Comparison of ENCODE assay signal across 10 cellular contexts in genomic region chr7:50317697-50318640, GRCh38. TPM values are rescaled to one million over a fixed set of nuclear protein-coding genes. Genes with fewer than 3 reads are reported as not detected.
DNase-seq lines count a peak whose midpoint lies in the region; ATAC-seq and TF ChIP-seq lines count a peak whose summit lies in the region.
"Had no signal": no experiment of that assay in that cellular context is flagged by ENCODE, and none has a peak within 500 bp of the region (broad histone marks: within the 10 kb centered on the region; RNA-seq: fewer than 3 reads in every experiment).

No MANE protein-coding gene starts in this region.

- peaks cover 36 to 80% (median 57%) of the 10 kb centered on the region in 11 experiments for H3K36me3 ChIP-seq in BLaER1 treated with 17β-estradiol and CSF1 and Interleukin-3, amounts not matched to agents 10 nM and 100 nM
- no peaks in the 10 kb centered on the region for H3K36me3 ChIP-seq in Peyer's patch

- H3K9me3 ChIP-seq in BLaER1 treated with 17β-estradiol and CSF1 and Interleukin-3, amounts not matched to agents 10 nM and 100 nM (replicated peaks in 1 of 11), result no peaks in the 10 kb centered on the region
- H3K9me3 ChIP-seq in Peyer's patch, result no peaks in the 10 kb centered on the region

- H4K20me1 ChIP-seq in BLaER1 treated with 17β-estradiol and CSF1 and Interleukin-3, amounts not matched to agents 10 nM and 100 nM, result peaks cover 50 to 100% (median 88%) of the 10 kb centered on the region in 11 experiments

- peaks cover 69 to 97% (median 83%) of the 10 kb centered on the region in 10 experiments for H3K4me1 ChIP-seq in BLaER1 treated with 17β-estradiol and CSF1 and Interleukin-3, amounts not matched to agents 10 nM and 100 nM
- H3K4me1 ChIP-seq in Peyer's patch, result peaks cover 0 to 21% (median 3%) of the 10 kb centered on the region in 4 donors
- H3K4me1 ChIP-seq: parathyroid adenoma had no signal

- ATAC-seq in GM19324 (IDR thresholded peaks at IDR 0.05; ENCODE audit: low FRiP score, unreplicated experiment), result peak; percentile 27

- peak overlapping the region in 5 of 11 experiments; percentile 2 to 34 (median 8); a peak in 7 of 22 replicates for H3K27ac ChIP-seq in BLaER1 treated with 17β-estradiol and CSF1 and Interleukin-3, amounts not matched to agents 10 nM and 100 nM
- H3K27ac ChIP-seq in Peyer's patch, result peak overlapping the region; percentile 83 to 95 (median 84)
- H3K27ac ChIP-seq: parathyroid adenoma had no signal

- TF ChIP-seq CTCF in Peyer's patch (IDR thresholded peaks at IDR 0.05), result no peak
- TF ChIP-seq CTCF in lower leg skin (IDR thresholded peaks at IDR 0.05), result no peak

- 75 to 77% methylated on average over 16 of the region's 16 CpGs for WGBS in lower leg skin, 2 donors

- peak overlapping the region in 3 of 11 experiments; percentile 10 to 29 (median 23); a peak in 3 of 22 replicates for H3K9ac ChIP-seq in BLaER1 treated with 17β-estradiol and CSF1 and Interleukin-3, amounts not matched to agents 10 nM and 100 nM
- H3K9ac ChIP-seq: parathyroid adenoma had no signal

- H3K4me3 ChIP-seq in BLaER1 treated with 17β-estradiol and CSF1 and Interleukin-3, amounts not matched to agents 10 nM and 100 nM, result no peak overlapping the region
- peak overlapping the region in 3 of 4 donors; percentile 10 to 23 (median 22) for H3K4me3 ChIP-seq in Peyer's patch
- H3K4me3 ChIP-seq in lower leg skin (ENCODE audit: low read depth, poor library complexity, severe bottlenecking), result no peak overlapping the region

- peak overlapping the region; percentile 5 to 94 (median 32); a peak in 18 of 22 replicates for H3K4me2 ChIP-seq in BLaER1 treated with 17β-estradiol and CSF1 and Interleukin-3, amounts not matched to agents 10 nM and 100 nM

- H3K27me3 ChIP-seq in BLaER1 treated with 17β-estradiol and CSF1 and Interleukin-3, amounts not matched to agents 10 nM and 100 nM, result no peaks in the 10 kb centered on the region
- no peaks in the 10 kb centered on the region for H3K27me3 ChIP-seq in Peyer's patch

- TF ChIP-seq POLR2A in Peyer's patch (IDR thresholded peaks at IDR 0.05) (no peak), lower leg skin (IDR thresholded peaks at IDR 0.05) (no peak)

- peak in 1 of 3 donors; percentile 74 for DNase-seq in Peyer's patch
- peak; percentile 38 for DNase-seq in effector CD4-positive, alpha-beta T cell
- no peak for DNase-seq in NCI-H1105 (lab: John Stamatoyannopoulos, UW)
- no peak for DNase-seq in mucosa of gallbladder (ENCODE audit: low spot score)
- DNase-seq in lower leg skin (ENCODE audit: low spot score in 2 of 2), result no peak
- no peak for DNase-seq in SIG-M5 (lab: John Stamatoyannopoulos, UW)
- DNase-seq: NCI-H446 had no signal

- intact Hi-C loops in lower leg skin (cut with DNase I; ENCODE audit: low total_unique reads), result no loop called here

RNA-seq across cellular contexts. Expression of gene IKZF1, which starts 13.5 kb away (rescaled TPM):
- total RNA-seq in Peyer's patch (100 to 1,000 TPM in 1 of 4 donors, 10 to 100 TPM in 3; 25.3 to 108 (median 31.7) TPM), mucosa of gallbladder (17.4 TPM), lower leg skin (10 to 100 TPM in 1 of 4 donors, 1 to 10 TPM in 3; 5.3 to 10.8 (median 7.6) TPM)

Comparison
In these comparisons a context has a peak if more than half of its experiments do, and no peak if none do; other contexts are left out.
1. H3K4me3 ChIP-seq: peak in Peyer's patch (3 of 4); none in BLaER1 treated with 17β-estradiol and CSF1 and Interleukin-3, amounts not matched to agents 10 nM and 100 nM (0 of 10) and lower leg skin (single experiment).